Comparison of ENCODE assay signal across 6 cellular contexts in genomic region chr14:74042296-74042695, GRCh38.
"Had no signal": no experiment of that assay in that cellular context is flagged by ENCODE, and none has a peak within 500 bp of the region (broad histone marks: within the 10 kb centered on the region; RNA-seq: fewer than 3 reads in every experiment).

No MANE protein-coding gene starts in this region.

- H3K9ac ChIP-seq: KMS-11 had no signal

- H3K4me3 ChIP-seq: GM23338 had no signal

- FAIRE-seq: H1, H54 had no signal

- DNase-seq: H9, HCEC 1CT had no signal

- ATAC-seq: GM23338 had no signal

- H2AFZ ChIP-seq: GM23338 had no signal

- H3K4me2 ChIP-seq: GM23338, KMS-11 had no signal
